23 cellular contexts compared by ENCODE assay signal in the genomic region with DNA sequence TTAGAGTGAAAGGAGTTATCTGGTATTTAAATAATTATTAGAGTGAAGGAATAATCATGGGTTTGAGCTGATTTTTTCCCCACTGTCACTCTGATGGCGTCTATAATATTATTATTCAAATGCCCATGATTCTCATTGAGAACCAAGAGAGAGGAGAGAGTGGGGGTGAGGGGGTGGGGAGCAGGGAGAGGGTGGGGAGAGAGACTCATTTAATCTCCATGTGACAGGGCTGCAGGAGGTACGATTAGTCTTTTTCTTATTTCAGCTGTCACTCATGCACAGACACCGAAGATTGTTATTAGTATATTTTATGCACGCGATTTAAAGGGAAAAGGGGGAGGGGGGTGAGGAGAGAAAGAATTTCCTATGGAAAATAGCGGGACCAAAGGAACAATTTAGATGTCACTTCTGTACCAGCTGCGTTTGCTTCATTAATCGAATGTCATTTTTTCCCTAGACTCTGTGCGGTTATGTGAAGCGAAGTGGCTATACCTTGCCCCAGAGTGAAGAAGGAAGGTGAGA. TPM values are rescaled to one million over a fixed set of nuclear protein-coding genes. Genes with fewer than 3 reads are reported as not detected.
DNase-seq lines count a peak whose midpoint lies in the region; ATAC-seq, FAIRE-seq and TF ChIP-seq lines count a peak whose summit lies in the region.
"Had no signal": no experiment of that assay in that cellular context is flagged by ENCODE, and none has a peak within 500 bp of the region (broad histone marks: within the 10 kb centered on the region; RNA-seq: fewer than 3 reads in every experiment).

No MANE protein-coding gene starts in this region.

- H3K79me2 ChIP-seq in K562 (ENCODE audit: control insufficient read depth, insufficient read depth, low read length) = no peaks in the 10 kb centered on the region

- H3K27ac Mint-ChIP-seq in endodermal cell (no peak overlapping the region), nephron progenitor cell (peak overlapping the region; percentile 48)
- H3K27ac Mint-ChIP-seq: H9 had no signal

- intact Hi-C loops in K562 (cut with micrococcal nuclease) = no loop called here

- H3K27me3 ChIP-seq in K562 (ENCODE audit: control insufficient read depth in 2 of 2, insufficient read depth in 2 of 2, low read length in 2 of 2) (no peaks in the 10 kb centered on the region), endodermal cell (ENCODE audit: control insufficient read depth, insufficient read depth, low read length, poor library complexity, severe bottlenecking) (no peaks in the 10 kb centered on the region), skeletal muscle tissue (ENCODE audit: control insufficient read depth in 3 of 3, insufficient read depth in 3 of 3, low read length in 3 of 3) (no peaks in the 10 kb centered on the region)
- H3K27me3 ChIP-seq: BE2C had no signal

- peak in 1 of 4 experiments; percentile 45 for DNase-seq in K562 (ENCODE audit: extremely low read depth in 1 of 4, low spot score in 3 of 4)
- DNase-seq in endodermal cell = no peak
- no peak for DNase-seq in nephron progenitor cell
- DNase-seq in GM20000 (ENCODE audit: low spot score) = no peak
- no peak for DNase-seq in foreskin fibroblast
- DNase-seq in HK-2 (ENCODE audit: unreplicated experiment) = no peak
- DNase-seq: ACHN; BE2C; C1 segment of cervical spinal cord; CD4-positive, CD25-positive, alpha-beta regulatory T cell; CD8-positive, alpha-beta memory T cell; COR-L47; DMS 273 treated with DMSO at 0.1 percent for 48 hours; DMS53; DND-41; EL; H9; IMR-90 had no signal

- H3K4me1 Mint-ChIP-seq in endodermal cell = peaks cover 39% of the 10 kb centered on the region
- H3K4me1 Mint-ChIP-seq in nephron progenitor cell = peaks cover 98% of the 10 kb centered on the region
- H3K4me1 Mint-ChIP-seq: CD8-positive, alpha-beta memory T cell had no signal

- H3K4me1 ChIP-seq in K562 (replicated peaks in 1 of 2; ENCODE audit: control insufficient read depth in 2 of 2, insufficient read depth in 2 of 2, low read length in 2 of 2) = peaks cover 43 to 74% of the 10 kb centered on the region in 2 experiments
- peaks cover 17% of the 10 kb centered on the region for H3K4me1 ChIP-seq in endodermal cell (ENCODE audit: control insufficient read depth, insufficient read depth, low read length)
- H3K4me1 ChIP-seq in skeletal muscle tissue (ENCODE audit: control insufficient read depth in 3 of 3, insufficient read depth in 3 of 3, low read length in 3 of 3) = peaks cover 60 to 69% (median 68%) of the 10 kb centered on the region in 3 donors

- no peaks in the 10 kb centered on the region for H3K9me1 ChIP-seq in K562 (ENCODE audit: control insufficient read depth, insufficient read depth, low read length)

- FAIRE-seq in K562 (lab: Jason Lieb, UNC) = no peak
- FAIRE-seq: A204.1, GM12878, H1, HTR-8/SVneo had no signal

- no peak for ATAC-seq in K562
- ATAC-seq: GM12878 had no signal

- no peak overlapping the region for H3K4me2 ChIP-seq in K562 (ENCODE audit: insufficient read depth, low read length)

- CTCF ChIA-PET in K562 (lab: Yijun Ruan, JAX; ENCODE audit: low intra/inter-chr PET ratio) = no interaction called here

- no peak for TF ChIP-seq POLR2A in K562 (conservative IDR thresholded peaks at IDR 0.05)

- H3K27me3 Mint-ChIP-seq in endodermal cell (ENCODE audit: insufficient read depth) (no peaks in the 10 kb centered on the region), nephron progenitor cell (ENCODE audit: low read depth, poor library complexity) (peaks cover 16% of the 10 kb centered on the region)

- H3K27ac ChIP-seq in K562 (ENCODE audit: extremely low read depth, low read depth, low read length) (no peak overlapping the region), endodermal cell (ENCODE audit: low read depth, low read length) (no peak overlapping the region), skeletal muscle tissue (ENCODE audit: low read depth, low read length) (peak overlapping the region; percentile 82)

- peak overlapping the region; percentile 32; the same call in 1 of the 2 replicates for H2AFZ ChIP-seq in K562 (ENCODE audit: low read depth, low read length)

- H3K36me3 Mint-ChIP-seq in endodermal cell (ENCODE audit: low read depth) = peaks cover 19% of the 10 kb centered on the region
- peaks cover 20% of the 10 kb centered on the region for H3K36me3 Mint-ChIP-seq in nephron progenitor cell (ENCODE audit: low read depth)
- H3K36me3 Mint-ChIP-seq: CD4-positive, CD25-positive, alpha-beta regulatory T cell; CD8-positive, alpha-beta memory T cell had no signal

- H3K36me3 ChIP-seq in K562 (ENCODE audit: control insufficient read depth, insufficient read depth, low read length) (no peaks in the 10 kb centered on the region), endodermal cell (ENCODE audit: control insufficient read depth, insufficient read depth, low read length) (peaks cover 95% of the 10 kb centered on the region), skeletal muscle tissue (ENCODE audit: control insufficient read depth in 3 of 3, insufficient read depth in 3 of 3, low read length in 3 of 3) (peaks cover 0 to 2% (median 0%) of the 10 kb centered on the region in 3 donors)

- no peaks in the 10 kb centered on the region for H3K9me3 ChIP-seq in K562 (replicated peaks; ENCODE audit: control insufficient read depth, insufficient read depth, low read depth, low read length)
- no peaks in the 10 kb centered on the region for H3K9me3 ChIP-seq in endodermal cell (ENCODE audit: control insufficient read depth, low read length)
- H3K9me3 ChIP-seq in skeletal muscle tissue (ENCODE audit: control insufficient read depth in 3 of 3, low read length in 3 of 3) = no peaks in the 10 kb centered on the region
- H3K9me3 ChIP-seq: BE2C had no signal

- H3K9ac ChIP-seq in K562 (ENCODE audit: insufficient read depth in 1 of 2, low read depth in 2 of 2, low read length in 2 of 2) (no peak overlapping the region), endodermal cell (ENCODE audit: extremely low read depth, low read length, poor library complexity, severe bottlenecking) (peak overlapping the region; percentile 3), skeletal muscle tissue (ENCODE audit: low read depth in 1 of 3, low read length in 3 of 3) (no peak overlapping the region)

- no peak for TF ChIP-seq EP300 in K562 (IDR thresholded peaks at IDR 0.05; ENCODE audit: low read length)

- in situ Hi-C loops in K562 (cut with MboI) = no loop called here

- POLR2A ChIA-PET in K562 (lab: Yijun Ruan, JAX) = interaction anchor here (0.5 to 1.2 kb wide), 3 partner anchors 11 to 382 kb away, joined by 3 read pairs; no protein-coding TSS in a partner anchor

- no TSS peak for BruUV-seq in K562 (replicated peaks; lab: Mats Ljungman, UMichigan)

- no peak overlapping the region for H3K4me3 ChIP-seq in K562
- no peak overlapping the region for H3K4me3 ChIP-seq in endodermal cell (ENCODE audit: low read length)
- H3K4me3 ChIP-seq in skeletal muscle tissue (ENCODE audit: low read length in 3 of 3) = no peak overlapping the region
- H3K4me3 ChIP-seq in foreskin fibroblast (ENCODE audit: low read depth in 1 of 2, low read length in 2 of 2) = no peak overlapping the region
- H3K4me3 ChIP-seq: GM12878 had no signal

- H4K20me1 ChIP-seq in K562 (replicated peaks; ENCODE audit: control insufficient read depth, insufficient read depth, low read length) = no peaks in the 10 kb centered on the region

- H3K9me3 Mint-ChIP-seq in endodermal cell (no peaks in the 10 kb centered on the region), nephron progenitor cell (peaks cover 1% of the 10 kb centered on the region)
- H3K9me3 Mint-ChIP-seq: CD4-positive, CD25-positive, alpha-beta regulatory T cell; CD8-positive, alpha-beta memory T cell; H9 had no signal

- no peak for TF ChIP-seq RAD21 in K562 (CRISPR knock-in tag; conservative IDR thresholded peaks at IDR 0.05 in 1 of 2, IDR thresholded peaks at IDR 0.05 in 1 of 2)

- TF ChIP-seq CTCF in K562 (IDR thresholded peaks at IDR 0.05 in 2 of 3, conservative IDR thresholded peaks at IDR 0.05 in 1 of 3; ENCODE audit: insufficient read depth in 2 of 3, low read depth in 1 of 3, low read length in 3 of 3) (no peak), endodermal cell (conservative IDR thresholded peaks at IDR 0.05) (no peak), nephron progenitor cell (IDR thresholded peaks at IDR 0.05) (no peak), GM20000 (IDR thresholded peaks at IDR 0.05; ENCODE audit: extremely low read depth, missing control alignments) (no peak), foreskin fibroblast (IDR thresholded peaks at IDR 0.05; ENCODE audit: low read depth, low read length) (no peak)

- H3K4me3 Mint-ChIP-seq in endodermal cell (no peak overlapping the region), nephron progenitor cell (no peak overlapping the region)
- H3K4me3 Mint-ChIP-seq: CD4-positive, CD25-positive, alpha-beta regulatory T cell; CD8-positive, alpha-beta memory T cell; H9 had no signal

- WGBS in K562 (ENCODE audit: insufficient coverage, low coverage, missing lambda C conversion rate) = 38% methylated on average over 10 of the region's 10 CpGs
- WGBS in endodermal cell (ENCODE audit: insufficient coverage in 1 of 2, insufficient read length in 1 of 2), 2 experiments = 93% methylated on average over 6 to 10 of the region's 10 CpGs

TF ChIP-seq in K562, 482 proteins besides CTCF, POLR2A, EP300 and RAD21 (continues in another document):
- no peak for TF ChIP-seq FOXA3 (CRISPR knock-in tag; conservative IDR thresholded peaks at IDR 0.05 in 1 of 2, IDR thresholded peaks at IDR 0.05 in 1 of 2)
- no peak for TF ChIP-seq ZNF217 (CRISPR knock-in tag; IDR thresholded peaks at IDR 0.05)

RNA-seq across cellular contexts. Expression of gene PLXNA2, which starts 19.9 kb away (rescaled TPM):
- total RNA-seq in K562 (2011; cell fraction: chromatin; rRNA removed; ENCODE audit: low replicate concordance) = 0.70 and 3.5 TPM in 2 replicates
- 0.79 and 2.0 TPM in 2 replicates for total RNA-seq in K562 (2011; cell fraction: nucleolus; rRNA removed)
- total RNA-seq in K562 (2011; cell fraction: nucleoplasm; rRNA removed) = 0.81 and 0.99 TPM in 2 replicates
- total RNA-seq in K562 (2014; rRNA removed) = 0.29 and 0.32 TPM in 2 replicates
- total RNA-seq in K562 (2014; rRNA removed; fragmentation: Illumina TruSeq; extraction: Trizol) = 0.06 and 0.18 TPM in 2 replicates
- 0.36 and 0.41 TPM in 2 replicates for total RNA-seq in K562 (2015; rRNA removed; fragmentation: Illumina TruSeq; extraction: Trizol)
- 1.1 and 1.3 TPM in 2 replicates for total RNA-seq in K562 (2021)
- 0.41 and 0.75 TPM in 2 replicates for polyA plus RNA-seq in K562 (2011; rRNA removed)
- polyA plus RNA-seq in K562 (2011; cell fraction: cytosol; rRNA removed) = 0.32 and 1.4 TPM in 2 replicates
- 1.7 and 6.9 TPM in 2 replicates for polyA plus RNA-seq in K562 (2011; cell fraction: nucleus; rRNA removed)
- 0.42 and 0.48 TPM in 2 replicates for polyA plus RNA-seq in K562 (2012)
- 0.24 and 0.39 TPM in 2 replicates for polyA plus RNA-seq in K562 (2014; fragmentation: Illumina TruSeq; extraction: Trizol)
- polyA plus RNA-seq in K562 (2014; fragmentation: Nextera tagmentation; extraction: Ambion mirVana) = under 1 TPM; 0.01 to 0.06 TPM
- 0.16 and 0.77 TPM in 2 replicates for polyA plus RNA-seq in K562 (2014; rRNA removed)
- polyA minus RNA-seq in K562 (2011; rRNA and poly(A)+ RNA removed) = 1.1 and 2.7 TPM in 2 replicates
- polyA minus RNA-seq in K562 (2011; cell fraction: cytosol; rRNA and poly(A)+ RNA removed) = 2.0 and 2.6 TPM in 2 replicates
- 3.1 and 8.1 TPM in 2 replicates for polyA minus RNA-seq in K562 (2011; cell fraction: nucleus; rRNA and poly(A)+ RNA removed)
- total RNA-seq in endodermal cell = 10 to 100 TPM; 61.2 to 86.1 TPM
- polyA plus RNA-seq in endodermal cell (2013, experiment 1 of 2) = 22.9 TPM
- 24.4 TPM for polyA plus RNA-seq in endodermal cell (2013, experiment 2 of 2)
- total RNA-seq in skeletal muscle tissue = 14.1 TPM
